13 cellular contexts compared by ENCODE assay signal in the genomic region with DNA sequence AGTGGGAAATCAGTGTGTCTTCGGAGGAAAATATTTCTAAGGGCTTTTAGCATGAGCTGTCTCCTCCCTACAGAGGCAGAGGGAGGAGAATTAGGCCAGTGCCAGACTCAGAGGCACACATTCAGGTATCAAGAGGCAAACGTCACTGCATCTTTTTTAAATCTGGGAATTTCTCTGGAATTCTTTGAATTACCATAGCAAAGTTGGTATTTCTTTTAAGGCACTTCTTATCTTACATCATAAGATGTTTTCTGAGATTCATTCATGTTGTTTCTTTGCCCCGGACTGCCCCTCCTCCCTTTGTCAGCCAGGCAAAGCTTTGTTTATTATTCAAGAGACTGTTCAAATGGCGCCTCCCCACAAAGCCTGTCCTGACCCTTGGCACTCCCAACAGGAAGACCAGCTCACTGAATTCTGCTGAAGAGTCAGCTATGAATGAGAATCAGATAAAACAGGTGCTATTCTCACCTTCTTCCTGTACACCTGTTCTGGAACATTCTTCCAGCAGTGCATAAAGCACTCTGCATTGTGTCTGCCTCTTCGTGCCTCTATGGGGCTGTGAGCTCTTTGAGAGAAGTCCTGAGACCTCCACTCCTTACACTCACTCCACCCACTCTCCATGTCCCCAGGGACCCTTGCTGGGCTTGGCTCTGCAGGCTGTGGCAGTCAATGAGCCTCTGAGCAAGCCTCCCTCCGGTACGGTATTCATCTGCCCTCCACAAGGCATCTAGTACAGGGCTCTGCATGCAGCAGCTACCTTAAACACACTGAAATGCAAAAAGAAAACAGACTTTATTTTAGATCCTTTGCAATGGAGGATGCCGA. TPM values are rescaled to one million over a fixed set of nuclear protein-coding genes. Genes with fewer than 3 reads are reported as not detected.
DNase-seq lines count a peak whose midpoint lies in the region; TF ChIP-seq lines count a peak whose summit lies in the region.
"Had no signal": no experiment of that assay in that cellular context is flagged by ENCODE, and none has a peak within 500 bp of the region (broad histone marks: within the 10 kb centered on the region; RNA-seq: fewer than 3 reads in every experiment).

No MANE protein-coding gene starts in this region.

- CTCF ChIA-PET in SK-N-SH (lab: Yijun Ruan, JAX), result interaction anchor here (1.0 to 2.6 kb wide), 7 partner anchors 16 to 158 kb away, joined by 3 to 11 read pairs (median 5); no protein-coding TSS in a partner anchor

- TF ChIP-seq CTCF in SK-N-SH (IDR thresholded peaks at IDR 0.05), result no peak

- H4K20me1 ChIP-seq in BLaER1 treated with 17β-estradiol and CSF1 and Interleukin-3, amounts not matched to agents 10 nM and 100 nM, result no peaks in the 10 kb centered on the region
- H4K20me1 ChIP-seq in SK-N-SH (ENCODE audit: insufficient read depth), result no peaks in the 10 kb centered on the region

- H3K9ac ChIP-seq in BLaER1 treated with 17β-estradiol and CSF1 and Interleukin-3, amounts not matched to agents 10 nM and 100 nM, result no peak overlapping the region
- H3K9ac ChIP-seq in SK-N-SH, result no peak overlapping the region

- H3K36me3 ChIP-seq in BLaER1 treated with 17β-estradiol and CSF1 and Interleukin-3, amounts not matched to agents 10 nM and 100 nM, result no peaks in the 10 kb centered on the region
- H3K36me3 ChIP-seq in MG63 (no peaks in the 10 kb centered on the region), SK-N-SH (replicated peaks in 1 of 2; ENCODE audit: control insufficient read depth in 1 of 2, insufficient read depth in 2 of 2, low read length in 1 of 2) (no peaks in the 10 kb centered on the region)

- WGBS in SK-N-SH (ENCODE audit: low lambda C conversion rate), result 46% methylated on average over 7 of the region's 8 CpGs

- no peaks in the 10 kb centered on the region for H3K27me3 ChIP-seq in BLaER1 treated with 17β-estradiol and CSF1 and Interleukin-3, amounts not matched to agents 10 nM and 100 nM
- H3K27me3 ChIP-seq in MG63, result no peaks in the 10 kb centered on the region
- H3K27me3 ChIP-seq in SK-N-SH (ENCODE audit: insufficient read depth), result no peaks in the 10 kb centered on the region

- POLR2A ChIA-PET in SK-N-SH (lab: Yijun Ruan, JAX), result no interaction called here

- no peak for TF ChIP-seq RAD21 in SK-N-SH (IDR thresholded peaks at IDR 0.05; ENCODE audit: low read length)

- H2AFZ ChIP-seq in SK-N-SH (ENCODE audit: low read depth), result no peak overlapping the region

- H3K4me3 ChIP-seq in BLaER1 treated with 17β-estradiol and CSF1 and Interleukin-3, amounts not matched to agents 10 nM and 100 nM, result no peak overlapping the region
- H3K4me3 ChIP-seq in MG63 (no peak overlapping the region), SK-N-SH (ENCODE audit: low read depth in 2 of 2, low read length in 1 of 2) (no peak overlapping the region)

- H3K9me2 ChIP-seq in SK-N-SH, result no peaks in the 10 kb centered on the region

- no peak for TF ChIP-seq EP300 in SK-N-SH (IDR thresholded peaks at IDR 0.05; ENCODE audit: borderline replicate concordance in 1 of 2, low read depth in 1 of 2, low read length in 1 of 2)

- H3K9me3 ChIP-seq in BLaER1 treated with 17β-estradiol and CSF1 and Interleukin-3, amounts not matched to agents 10 nM and 100 nM (replicated peaks in 1 of 11), result peaks cover 0 to 12% (median 8%) of the 10 kb centered on the region in 11 experiments; a peak in 13 of 22 replicates
- H3K9me3 ChIP-seq in MG63, result no peaks in the 10 kb centered on the region
- H3K9me3 ChIP-seq in SK-N-SH, result no peaks in the 10 kb centered on the region

- H3F3A ChIP-seq in SK-N-SH (replicated peaks; ENCODE audit: insufficient read depth), result no peaks in the 10 kb centered on the region

- H3K4me1 ChIP-seq in BLaER1 treated with 17β-estradiol and CSF1 and Interleukin-3, amounts not matched to agents 10 nM and 100 nM, result peaks cover 11 to 50% (median 38%) of the 10 kb centered on the region in 10 experiments
- H3K4me1 ChIP-seq in SK-N-SH (ENCODE audit: control insufficient read depth in 1 of 2, insufficient read depth in 2 of 2, low read depth in 1 of 2, low read length in 1 of 2), result no peaks in the 10 kb centered on the region

- peak overlapping the region in 8 of 11 experiments; percentile 39 to 77 (median 66); a peak in 15 of 22 replicates for H3K4me2 ChIP-seq in BLaER1 treated with 17β-estradiol and CSF1 and Interleukin-3, amounts not matched to agents 10 nM and 100 nM
- no peak overlapping the region for H3K4me2 ChIP-seq in SK-N-SH

- DNase-seq in MG63 (peak; percentile 43), RPMI8226 (peak; percentile 89), midbrain (lab: John Stamatoyannopoulos, UW) (peak; percentile 20), NCI-H1105 (lab: John Stamatoyannopoulos, UW) (no peak), NOMO-1 treated with DMSO at 0.1 percent for 48 hours (lab: John Stamatoyannopoulos, UW; ENCODE audit: unreplicated experiment) (no peak), DMS 273 treated with DMSO at 0.1 percent for 48 hours (lab: John Stamatoyannopoulos, UW) (no peak), SK-N-SH (no peak)
- DNase-seq: activated CD4-positive, CD25-positive, alpha-beta regulatory T cell treated with anti-CD3 and anti-CD28 coated beads, Interleukin-2, amount 50 U/mL, for 72 hours; GOT3; mesendoderm; MV-4-11; PC-3 had no signal

- H3K27ac ChIP-seq in BLaER1 treated with 17β-estradiol and CSF1 and Interleukin-3, amounts not matched to agents 10 nM and 100 nM, result no peak overlapping the region
- no peak overlapping the region for H3K27ac ChIP-seq in SK-N-SH (ENCODE audit: low read depth in 2 of 2, low read length in 1 of 2)

- no peaks in the 10 kb centered on the region for H3K79me2 ChIP-seq in SK-N-SH (ENCODE audit: insufficient read depth)

TF ChIP-seq in SK-N-SH, 30 proteins besides CTCF, POLR2A, EP300 and RAD21:
- TF ChIP-seq TCF12 (IDR thresholded peaks at IDR 0.05), result no peak
- TF ChIP-seq, protein P1, sequence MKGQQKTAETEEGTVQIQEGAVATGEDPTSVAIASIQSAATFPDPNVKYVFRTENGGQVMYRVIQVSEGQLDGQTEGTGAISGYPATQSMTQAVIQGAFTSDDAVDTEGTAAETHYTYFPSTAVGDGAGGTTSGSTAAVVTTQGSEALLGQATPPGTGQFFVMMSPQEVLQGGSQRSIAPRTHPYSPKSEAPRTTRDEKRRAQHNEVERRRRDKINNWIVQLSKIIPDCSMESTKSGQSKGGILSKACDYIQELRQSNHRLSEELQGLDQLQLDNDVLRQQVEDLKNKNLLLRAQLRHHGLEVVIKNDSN (IDR thresholded peaks at IDR 0.05; ENCODE audit: borderline replicate concordance, low read depth), result no peak
- TF ChIP-seq, protein P2, sequence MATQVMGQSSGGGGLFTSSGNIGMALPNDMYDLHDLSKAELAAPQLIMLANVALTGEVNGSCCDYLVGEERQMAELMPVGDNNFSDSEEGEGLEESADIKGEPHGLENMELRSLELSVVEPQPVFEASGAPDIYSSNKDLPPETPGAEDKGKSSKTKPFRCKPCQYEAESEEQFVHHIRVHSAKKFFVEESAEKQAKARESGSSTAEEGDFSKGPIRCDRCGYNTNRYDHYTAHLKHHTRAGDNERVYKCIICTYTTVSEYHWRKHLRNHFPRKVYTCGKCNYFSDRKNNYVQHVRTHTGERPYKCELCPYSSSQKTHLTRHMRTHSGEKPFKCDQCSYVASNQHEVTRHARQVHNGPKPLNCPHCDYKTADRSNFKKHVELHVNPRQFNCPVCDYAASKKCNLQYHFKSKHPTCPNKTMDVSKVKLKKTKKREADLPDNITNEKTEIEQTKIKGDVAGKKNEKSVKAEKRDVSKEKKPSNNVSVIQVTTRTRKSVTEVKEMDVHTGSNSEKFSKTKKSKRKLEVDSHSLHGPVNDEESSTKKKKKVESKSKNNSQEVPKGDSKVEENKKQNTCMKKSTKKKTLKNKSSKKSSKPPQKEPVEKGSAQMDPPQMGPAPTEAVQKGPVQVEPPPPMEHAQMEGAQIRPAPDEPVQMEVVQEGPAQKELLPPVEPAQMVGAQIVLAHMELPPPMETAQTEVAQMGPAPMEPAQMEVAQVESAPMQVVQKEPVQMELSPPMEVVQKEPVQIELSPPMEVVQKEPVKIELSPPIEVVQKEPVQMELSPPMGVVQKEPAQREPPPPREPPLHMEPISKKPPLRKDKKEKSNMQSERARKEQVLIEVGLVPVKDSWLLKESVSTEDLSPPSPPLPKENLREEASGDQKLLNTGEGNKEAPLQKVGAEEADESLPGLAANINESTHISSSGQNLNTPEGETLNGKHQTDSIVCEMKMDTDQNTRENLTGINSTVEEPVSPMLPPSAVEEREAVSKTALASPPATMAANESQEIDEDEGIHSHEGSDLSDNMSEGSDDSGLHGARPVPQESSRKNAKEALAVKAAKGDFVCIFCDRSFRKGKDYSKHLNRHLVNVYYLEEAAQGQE (IDR thresholded peaks at IDR 0.05; ENCODE audit: low read depth, low read length), result no peak
- TF ChIP-seq, protein P3, sequence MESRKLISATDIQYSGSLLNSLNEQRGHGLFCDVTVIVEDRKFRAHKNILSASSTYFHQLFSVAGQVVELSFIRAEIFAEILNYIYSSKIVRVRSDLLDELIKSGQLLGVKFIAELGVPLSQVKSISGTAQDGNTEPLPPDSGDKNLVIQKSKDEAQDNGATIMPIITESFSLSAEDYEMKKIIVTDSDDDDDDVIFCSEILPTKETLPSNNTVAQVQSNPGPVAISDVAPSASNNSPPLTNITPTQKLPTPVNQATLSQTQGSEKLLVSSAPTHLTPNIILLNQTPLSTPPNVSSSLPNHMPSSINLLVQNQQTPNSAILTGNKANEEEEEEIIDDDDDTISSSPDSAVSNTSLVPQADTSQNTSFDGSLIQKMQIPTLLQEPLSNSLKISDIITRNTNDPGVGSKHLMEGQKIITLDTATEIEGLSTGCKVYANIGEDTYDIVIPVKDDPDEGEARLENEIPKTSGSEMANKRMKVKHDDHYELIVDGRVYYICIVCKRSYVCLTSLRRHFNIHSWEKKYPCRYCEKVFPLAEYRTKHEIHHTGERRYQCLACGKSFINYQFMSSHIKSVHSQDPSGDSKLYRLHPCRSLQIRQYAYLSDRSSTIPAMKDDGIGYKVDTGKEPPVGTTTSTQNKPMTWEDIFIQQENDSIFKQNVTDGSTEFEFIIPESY (IDR thresholded peaks at IDR 0.05; ENCODE audit: borderline replicate concordance, low read depth), result no peak

RNA-seq across cellular contexts. Expression of a gene that starts 38.6 kb away (rescaled TPM):
- not detected in 2 replicates for total RNA-seq in MG63 (2014; rRNA removed; shearing (Covaris generic); ENCODE audit: low replicate concordance)
- polyA plus RNA-seq in SK-N-SH (2012; rRNA removed), result 0.19 and 0.38 TPM in 2 replicates
- polyA plus RNA-seq in SK-N-SH (2012; cell fraction: cytosol; rRNA removed), result 0.19 and 0.42 TPM in 2 replicates
- 0.26 and 0.39 TPM in 2 replicates for polyA plus RNA-seq in SK-N-SH (2012; cell fraction: nucleus; rRNA removed)
- total RNA-seq: PC-3 had no signal

RNA-seq across cellular contexts. Expression of a gene that starts 52.2 kb away (rescaled TPM):
- 2.8 and 6.3 TPM in 2 replicates for total RNA-seq in MG63 (2014; rRNA removed; shearing (Covaris generic); ENCODE audit: low replicate concordance)
- 9.9 and 13.2 TPM in 2 replicates for polyA plus RNA-seq in SK-N-SH (2012; rRNA removed)
- 8.7 and 9.5 TPM in 2 replicates for polyA plus RNA-seq in SK-N-SH (2012; cell fraction: cytosol; rRNA removed)
- 25.2 and 30.9 TPM in 2 replicates for polyA plus RNA-seq in SK-N-SH (2012; cell fraction: nucleus; rRNA removed)

Comparison
In these comparisons a context has a peak if more than half of its experiments do, and no peak if none do; other contexts are left out.
1. DNase-seq: peak in MG63 (single experiment), RPMI8226 (single experiment) and midbrain (single experiment); none in NCI-H1105 (single experiment), NOMO-1 treated with DMSO at 0.1 percent for 48 hours (single experiment), DMS 273 treated with DMSO at 0.1 percent for 48 hours (single experiment) and SK-N-SH (single experiment).